Comparison of ENCODE assay signal across 8 cellular contexts in genomic region chr2:27370026-27370815, GRCh38. TPM values are rescaled to one million over a fixed set of nuclear protein-coding genes. Genes with fewer than 3 reads are reported as not detected.
DNase-seq lines count a peak whose midpoint lies in the region; ATAC-seq and TF ChIP-seq lines count a peak whose summit lies in the region.

TSS of gene EIF2B4 (minus strand) at chr2:27370338. CDS start at chr2:27370314, 24 bp downstream.
TSS of gene SNX17 (plus strand) at chr2:27370616. CDS start at chr2:27370744, 128 bp downstream.

- in situ Hi-C loops in G401 (cut with HindIII; ENCODE audit: low sequenced_read_pairs), result no loop called here

- peak within 1 kb of the TSS; percentile 91 for H2AFZ ChIP-seq in Loucy (ENCODE audit: low read length)

- no peaks in the 10 kb centered on the region for H3K9me3 Mint-ChIP-seq in natural killer cell

- peak within 1 kb of the TSS; percentile 100 for H3K4me2 ChIP-seq in Loucy (ENCODE audit: low read depth, low read length, poor library complexity, severe bottlenecking)

- H3K9ac ChIP-seq in Loucy (ENCODE audit: low read depth, low read length, poor library complexity, severe bottlenecking), result peak within 1 kb of the TSS; percentile 95

- peaks cover 34% of the 10 kb centered on the region for H3K4me1 ChIP-seq in Loucy (ENCODE audit: insufficient read depth, low read length, poor library complexity, severe bottlenecking)

- H3K27me3 ChIP-seq in H7 (ENCODE audit: control insufficient read depth, insufficient read depth, low read length) (no peaks in the 10 kb centered on the region), Loucy (ENCODE audit: insufficient read depth, low read length, poor library complexity, severe bottlenecking) (no peaks in the 10 kb centered on the region)

- H3K27ac Mint-ChIP-seq in natural killer cell, result peak within 1 kb of the TSS; percentile 92

- H3K4me1 Mint-ChIP-seq in natural killer cell, result peaks cover 40 to 41% of the 10 kb centered on the region in 2 donors

- TF ChIP-seq CTCF in Loucy (conservative IDR thresholded peaks at IDR 0.05; ENCODE audit: low read length) (peak; percentile 68), fibroblast of mammary gland (conservative IDR thresholded peaks at IDR 0.05; ENCODE audit: control insufficient read depth, insufficient read depth, low read depth, low read length) (peak; percentile 54), natural killer cell (IDR thresholded peaks at IDR 0.05) (peak; percentile 72)

- H3K9me2 ChIP-seq in Loucy (replicated peaks; ENCODE audit: low read depth, low read length), result no peaks in the 10 kb centered on the region

- peaks cover 7% of the 10 kb centered on the region for H3K36me3 Mint-ChIP-seq in natural killer cell

- peak; percentile 96 for TF ChIP-seq POLR2A in Raji (IDR thresholded peaks at IDR 0.05; ENCODE audit: insufficient read depth, low read depth, low read length)

- H3K79me2 ChIP-seq in Loucy (ENCODE audit: insufficient read depth, low read length), result peaks cover 54% of the 10 kb centered on the region

- intact Hi-C loops in natural killer cell (cut with micrococcal nuclease), result loop anchor here (1.0 to 5.0 kb wide), 6 partner anchors 10 to 117 kb away; partner anchors contain the start of genes GTF3C2, IFT172, NRBP1 and PPM1G

- peak; percentile 89 to 97 (median 90) for ATAC-seq in natural killer cell

- no peaks in the 10 kb centered on the region for H3K9me3 ChIP-seq in Loucy (ENCODE audit: insufficient read depth, low read depth, low read length)

- H3K4me3 ChIP-seq in H7 (ENCODE audit: insufficient read depth, low read depth, low read length) (peak within 1 kb of the TSS; percentile 99), Loucy (ENCODE audit: low read length, poor library complexity, severe bottlenecking) (peak within 1 kb of the TSS; percentile 96), fibroblast of mammary gland (ENCODE audit: control insufficient read depth, low read depth, low read length) (peak within 1 kb of the TSS; percentile 93)

- peaks cover 18% of the 10 kb centered on the region for H4K20me1 ChIP-seq in Loucy (ENCODE audit: insufficient read depth, low read length, poor library complexity, severe bottlenecking)

- peaks cover 26% of the 10 kb centered on the region for H3K36me3 ChIP-seq in H7 (replicated peaks; ENCODE audit: control insufficient read depth, insufficient read depth, low read length)
- H3K36me3 ChIP-seq in Loucy (ENCODE audit: insufficient read depth, low read length), result peaks cover 23% of the 10 kb centered on the region; the same call in 1 of the 2 replicates

- peak; percentile 99 for DNase-seq in G401 (ENCODE audit: low spot score)
- DNase-seq in H7, result peak; percentile 97
- peak; percentile 99 for DNase-seq in activated T-helper 9 cell treated with anti-CD3 and anti-CD28 coated beads, Interleukin-2, amount 50 U/mL, for 16 hours (ENCODE audit: low read depth)
- peak; percentile 99 for DNase-seq in fibroblast of mammary gland (ENCODE audit: low read depth)
- peak; percentile 99 for DNase-seq in natural killer cell
- DNase-seq in stimulated activated naive CD4-positive, alpha-beta T cell treated with Interleukin-2 at 50 U/mL for 16 hours (lab: John Stamatoyannopoulos, UW), result peak; percentile 99

- no peaks in the 10 kb centered on the region for H3F3A ChIP-seq in Loucy (ENCODE audit: low read depth)

- H3K4me3 Mint-ChIP-seq in natural killer cell, result peak within 1 kb of the TSS; percentile 94

- no peaks in the 10 kb centered on the region for H3K27me3 Mint-ChIP-seq in natural killer cell (ENCODE audit: low read depth in 2 of 2)

RNA-seq across cellular contexts. Expression of gene EIF2B4, which starts in this region (rescaled TPM):
- total RNA-seq in G401 (2014; rRNA removed; shearing (Covaris generic)), result 36.0 and 44.8 TPM in 2 replicates
- 31.6 and 33.1 TPM in 2 replicates for total RNA-seq in H7 (2014; rRNA removed; shearing (Covaris generic))
- total RNA-seq in natural killer cell, result 10 to 100 TPM; 35.0 to 44.5 (median 40.8) TPM

RNA-seq across cellular contexts. Expression of gene SNX17, which starts in this region (rescaled TPM):
- total RNA-seq in G401 (2014; rRNA removed; shearing (Covaris generic)), result 157 and 165 TPM in 2 replicates
- total RNA-seq in H7 (2014; rRNA removed; shearing (Covaris generic)), result 110 and 129 TPM in 2 replicates
- total RNA-seq in natural killer cell, result 100 to 1,000 TPM in 2 of 3 donors, 10 to 100 TPM in 1; 96.3 to 107 (median 100) TPM

Comparison
In these comparisons a context has a peak if more than half of its experiments do, and no peak if none do; other contexts are left out.
1. Peak in every context shown above with its lines: DNase-seq, ATAC-seq and H3K4me3 ChIP-seq.